ENCODE assay signal across 11 cellular contexts in the genomic region with DNA sequence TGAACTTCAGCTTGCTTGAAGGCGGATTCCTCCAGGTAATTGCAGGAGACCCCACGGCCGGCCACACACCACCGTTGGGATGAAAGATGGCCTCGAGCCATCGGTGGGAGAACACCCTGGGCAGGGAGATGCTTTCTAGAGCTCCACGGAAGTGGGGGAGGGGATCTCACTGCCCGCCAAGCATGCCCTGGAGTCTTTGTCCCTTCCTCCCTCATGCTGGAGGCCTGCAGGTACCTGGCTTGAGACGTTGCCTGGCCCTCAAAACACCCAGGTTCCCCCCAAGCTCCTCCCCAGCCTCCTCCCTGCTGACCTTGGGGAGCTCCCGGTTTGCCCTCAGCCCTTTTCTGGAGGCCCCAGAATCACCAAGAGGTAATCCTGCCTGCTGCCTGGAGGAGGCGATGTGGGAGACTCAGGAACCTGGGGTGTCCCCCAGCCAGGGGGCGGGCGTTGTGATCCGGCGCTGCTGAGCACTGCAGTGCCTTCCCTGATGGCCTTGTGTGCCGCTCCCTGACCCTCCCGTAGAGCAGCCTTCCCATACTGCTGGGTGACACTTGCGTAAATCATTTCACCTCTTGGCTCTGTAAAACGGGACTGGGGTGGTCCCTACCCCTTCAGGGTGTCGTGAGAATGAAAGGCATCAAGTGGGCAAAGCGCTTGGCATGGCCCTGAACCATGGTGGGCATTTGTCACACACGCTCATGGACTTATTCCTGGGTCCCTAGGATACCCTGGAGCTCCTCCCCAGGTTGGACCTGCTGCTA.
DNase-seq lines count a peak whose midpoint lies in the region; ATAC-seq, FAIRE-seq and TF ChIP-seq lines count a peak whose summit lies in the region.
"Had no signal": no experiment of that assay in that cellular context is flagged by ENCODE, and none has a peak within 500 bp of the region (broad histone marks: within the 10 kb centered on the region; RNA-seq: fewer than 3 reads in every experiment).

No MANE protein-coding gene starts in this region.

- H3K79me2 ChIP-seq in OCI-LY7 (ENCODE audit: insufficient read depth, low read depth, low read length), result no peaks in the 10 kb centered on the region

- intact Hi-C loops in OCI-LY7 (cut with micrococcal nuclease; ENCODE audit: unreplicated experiment) (no loop called here), kidney (cut with DNase I) (no loop called here)

- H3K4me2 ChIP-seq in A549 (no peak overlapping the region), OCI-LY7 (ENCODE audit: low read length) (no peak overlapping the region)

- no peak for TF ChIP-seq POLR2A in A549 (IDR thresholded peaks at IDR 0.05; ENCODE audit: low read length)

- no peak overlapping the region for H3K9ac ChIP-seq in kidney (ENCODE audit: low read length in 2 of 2)

- no peak overlapping the region for H3K4me3 ChIP-seq in A549
- H3K4me3 ChIP-seq in OCI-LY7 (ENCODE audit: low read depth, low read length, poor library complexity, severe bottlenecking), result no peak overlapping the region
- no peak overlapping the region for H3K4me3 ChIP-seq in kidney (ENCODE audit: low read length in 2 of 2)

- H3K4me1 ChIP-seq in A549 (peaks cover 86% of the 10 kb centered on the region), OCI-LY7 (ENCODE audit: insufficient read depth, low read length, poor library complexity, severe bottlenecking) (peaks cover 22% of the 10 kb centered on the region), kidney (ENCODE audit: control insufficient read depth in 1 of 2, insufficient read depth in 1 of 2, low read depth in 1 of 2, low read length in 2 of 2) (peaks cover 0 to 14% of the 10 kb centered on the region in 2 donors)

- H2AFZ ChIP-seq in OCI-LY7 (ENCODE audit: low read length), result no peak overlapping the region

- TF ChIP-seq RAD21 in A549 (conservative IDR thresholded peaks at IDR 0.05 in 1 of 2, IDR thresholded peaks at IDR 0.05 in 1 of 2), result no peak

- H3K36me3 ChIP-seq in OCI-LY7 (ENCODE audit: insufficient read depth, low read length) (no peaks in the 10 kb centered on the region), kidney (ENCODE audit: control insufficient read depth in 1 of 2, insufficient read depth in 2 of 2, low read length in 2 of 2) (no peaks in the 10 kb centered on the region)

- CTCF ChIA-PET in A549 (lab: Yijun Ruan, JAX) (interaction anchor here (0.8 to 3.0 kb wide), 10 partner anchors 9 to 183 kb away, joined by 3 to 9 read pairs (median 3); no protein-coding TSS in a partner anchor), OCI-LY7 (lab: Charles Lee; ENCODE audit: unreplicated experiment) (no interaction called here)

- H3K27ac ChIP-seq in A549 (peak overlapping the region; percentile 96), OCI-LY7 (ENCODE audit: low read depth, low read length, poor library complexity, severe bottlenecking) (no peak overlapping the region), kidney (ENCODE audit: low read depth in 2 of 2, low read length in 2 of 2) (no peak overlapping the region)

- ATAC-seq in A549 (no peak), HG02610 (IDR thresholded peaks at IDR 0.05; ENCODE audit: unreplicated experiment) (no peak), HG02870 (IDR thresholded peaks at IDR 0.05; ENCODE audit: unreplicated experiment) (no peak), GM21390 (IDR thresholded peaks at IDR 0.05; ENCODE audit: unreplicated experiment) (no peak), HG03442 (IDR thresholded peaks at IDR 0.05; ENCODE audit: unreplicated experiment) (no peak)

- no peaks in the 10 kb centered on the region for H3K9me2 ChIP-seq in OCI-LY7 (ENCODE audit: insufficient read depth, low read length)

- FAIRE-seq in A549 (lab: Jason Lieb, UNC), result no peak
- no peak for FAIRE-seq in kidney (lab: Jason Lieb, UNC)
- FAIRE-seq: GM18507, small intestine had no signal

- peak in 1 of 2 experiments; percentile 41 for DNase-seq in A549 (ENCODE audit: low read depth in 1 of 2, low spot score in 1 of 2)
- DNase-seq in ELF-1 (ENCODE audit: low read depth, low spot score), result peak; percentile 43
- DNase-seq in OCI-LY7 (ENCODE audit: low spot score), result peak; percentile 27
- peak; percentile 70 for DNase-seq in kidney
- DNase-seq: amniotic stem cell, small intestine had no signal

- WGBS in A549 (ENCODE audit: missing lambda C conversion rate), result 85% methylated on average over 19 of the region's 22 CpGs

- BruUV-seq in OCI-LY7 (replicated peaks; lab: Mats Ljungman, UMichigan), result no TSS peak

- POLR2A ChIA-PET in A549 (lab: Yijun Ruan, JAX), result interaction anchor here (1.4 kb wide), 1 partner anchor 22 kb away, joined by 3 read pairs; no protein-coding TSS in a partner anchor
- POLR2A ChIA-PET in OCI-LY7 (lab: Charles Lee), result no interaction called here

- TF ChIP-seq CTCF in A549 (IDR thresholded peaks at IDR 0.05) (peak; percentile 19; the same call in 1 of the 3 replicates), OCI-LY7 (conservative IDR thresholded peaks at IDR 0.05; ENCODE audit: low read length) (peak; percentile 66), kidney (IDR thresholded peaks at IDR 0.05; ENCODE audit: borderline replicate concordance, extremely low read depth, insufficient read depth) (no peak)

- TF ChIP-seq EP300 in A549 (IDR thresholded peaks at IDR 0.05), result no peak

- H4K20me1 ChIP-seq in OCI-LY7 (ENCODE audit: insufficient read depth, low read length), result no peaks in the 10 kb centered on the region

- H3K9me3 ChIP-seq in A549, result no peaks in the 10 kb centered on the region
- H3K9me3 ChIP-seq in OCI-LY7 (ENCODE audit: low read length), result no peaks in the 10 kb centered on the region
- no peaks in the 10 kb centered on the region for H3K9me3 ChIP-seq in kidney (ENCODE audit: control insufficient read depth in 1 of 2, low read length in 2 of 2)

TF ChIP-seq in A549, 52 proteins besides CTCF, POLR2A, EP300 and RAD21:
- TF ChIP-seq, protein P1, sequence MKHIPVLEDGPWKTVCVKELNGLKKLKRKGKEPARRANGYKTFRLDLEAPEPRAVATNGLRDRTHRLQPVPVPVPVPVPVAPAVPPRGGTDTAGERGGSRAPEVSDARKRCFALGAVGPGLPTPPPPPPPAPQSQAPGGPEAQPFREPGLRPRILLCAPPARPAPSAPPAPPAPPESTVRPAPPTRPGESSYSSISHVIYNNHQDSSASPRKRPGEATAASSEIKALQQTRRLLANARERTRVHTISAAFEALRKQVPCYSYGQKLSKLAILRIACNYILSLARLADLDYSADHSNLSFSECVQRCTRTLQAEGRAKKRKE (CRISPR knock-in tag; IDR thresholded peaks at IDR 0.05; ENCODE audit: low read depth), result no peak
- TF ChIP-seq HDAC2 (IDR thresholded peaks at IDR 0.05) (no peak), NPAS2 (CRISPR knock-in tag; IDR thresholded peaks at IDR 0.05; ENCODE audit: borderline replicate concordance) (no peak), HEYL (CRISPR knock-in tag; IDR thresholded peaks at IDR 0.05) (no peak), CHD2 (IDR thresholded peaks at IDR 0.05; ENCODE audit: low read length, partially characterized antibody) (no peak)

Comparison
In these comparisons a context has a peak if more than half of its experiments do, and no peak if none do; other contexts are left out.
1. H3K27ac ChIP-seq: peak in A549 (2 of 2); none in OCI-LY7 (single experiment) and kidney (0 of 2).